In genomic region chr10:121900443-121901174, GRCh38 we compare ENCODE assay signal across 9 cellular contexts. TPM values are rescaled to one million over a fixed set of nuclear protein-coding genes. Genes with fewer than 3 reads are reported as not detected.
A peak's percentile ranks its signal among the peaks of the same experiment; 100 is the strongest.
DNase-seq lines count a peak whose midpoint lies in the region; ATAC-seq, FAIRE-seq and TF ChIP-seq lines count a peak whose summit lies in the region.
"Had no signal": no experiment of that assay in that cellular context is flagged by ENCODE, and none has a peak within 500 bp of the region (broad histone marks: within the 10 kb centered on the region; RNA-seq: fewer than 3 reads in every experiment).

No MANE protein-coding gene starts in this region.

- H3K4me1 ChIP-seq in ascending aorta (no peaks in the 10 kb centered on the region), hepatocyte (ENCODE audit: insufficient read depth) (no peaks in the 10 kb centered on the region), small intestine (ENCODE audit: control insufficient read depth in 2 of 2, insufficient read depth in 1 of 2, low read depth in 1 of 2, low read length in 1 of 2) (no peaks in the 10 kb centered on the region)

- ATAC-seq in HG03159 (IDR thresholded peaks at IDR 0.05; ENCODE audit: unreplicated experiment), result peak; percentile 76
- ATAC-seq in GM18909 (IDR thresholded peaks at IDR 0.05; ENCODE audit: poor library complexity, unreplicated experiment), result no peak

- 34% methylated on average over 10 of the region's 10 CpGs for WGBS in hepatocyte (ENCODE audit: low lambda C conversion rate, missing lambda C conversion rate)
- 40 to 48% (median 47%) methylated on average over 10 of the region's 10 CpGs for WGBS in small intestine, 3 donors

- H3K9me3 ChIP-seq in ascending aorta (no peaks in the 10 kb centered on the region), hepatocyte (ENCODE audit: low read depth) (no peaks in the 10 kb centered on the region), small intestine (ENCODE audit: control insufficient read depth, low read depth) (no peaks in the 10 kb centered on the region)

- no peak overlapping the region for H3K4me2 ChIP-seq in hepatocyte

- H3K9me2 ChIP-seq in hepatocyte (replicated peaks; ENCODE audit: insufficient read depth), result no peaks in the 10 kb centered on the region

- no peaks in the 10 kb centered on the region for H3K79me2 ChIP-seq in hepatocyte

- H4K20me1 ChIP-seq in hepatocyte (ENCODE audit: insufficient read depth, poor library complexity, severe bottlenecking), result no peaks in the 10 kb centered on the region

- H2AFZ ChIP-seq in hepatocyte, result no peak overlapping the region

- in situ Hi-C loops in GM13976 (cut with MboI; ENCODE audit: low sequenced_read_pairs, unreplicated experiment), result no loop called here

- H3K4me3 ChIP-seq in AG10803 (ENCODE audit: low read length) (no peak overlapping the region), ascending aorta (no peak overlapping the region), hepatocyte (no peak overlapping the region), small intestine (ENCODE audit: low read depth in 1 of 2, low read length in 2 of 2) (no peak overlapping the region)

- H3K27me3 ChIP-seq in ascending aorta (no peaks in the 10 kb centered on the region), hepatocyte (no peaks in the 10 kb centered on the region), small intestine (ENCODE audit: control insufficient read depth in 2 of 2, insufficient read depth in 2 of 2, low read length in 2 of 2) (no peaks in the 10 kb centered on the region)

- H3K36me3 ChIP-seq in ascending aorta (peaks cover 21 to 24% of the 10 kb centered on the region in 2 donors), hepatocyte (replicated peaks; ENCODE audit: insufficient read depth, low read depth) (no peaks in the 10 kb centered on the region), small intestine (ENCODE audit: control insufficient read depth in 2 of 2, insufficient read depth in 2 of 2, low read length in 2 of 2) (peaks cover 6 to 9% of the 10 kb centered on the region in 2 donors)

- intact Hi-C loops in ascending aorta (cut with DNase I), result loop anchor here (5.0 kb wide), 1 partner anchor 958 kb away; no protein-coding TSS in a partner anchor

- DNase-seq in AG10803 (ENCODE audit: low read depth), result peak; percentile 69
- peak; percentile 67 for DNase-seq in GM13976 (ENCODE audit: low spot score)
- DNase-seq in NCI-H2227 treated with DMSO at 0.1 percent for 48 hours (lab: John Stamatoyannopoulos, UW), result peak; percentile 66
- DNase-seq in ascending aorta (ENCODE audit: low spot score in 2 of 2), result no peak
- peak; percentile 90 for DNase-seq in hepatocyte (ENCODE audit: low spot score)
- peak; percentile 74 for DNase-seq in small intestine
- DNase-seq: naive B cell had no signal

- H3K27ac ChIP-seq in ascending aorta, result no peak overlapping the region
- peak overlapping the region; percentile 3 for H3K27ac ChIP-seq in hepatocyte
- no peak overlapping the region for H3K27ac ChIP-seq in small intestine (ENCODE audit: low read depth in 1 of 2, low read length in 1 of 2)

- TF ChIP-seq CTCF in AG10803 (conservative IDR thresholded peaks at IDR 0.05; ENCODE audit: low read length), result peak; percentile 72
- TF ChIP-seq CTCF in GM13976 (IDR thresholded peaks at IDR 0.05; ENCODE audit: borderline replicate concordance, control extremely low read depth, extremely low read depth, insufficient read depth, missing control alignments), result peak; percentile 57
- TF ChIP-seq CTCF in ascending aorta (IDR thresholded peaks at IDR 0.05), result peak; percentile 38 to 71 (median 62)
- peak; percentile 81 for TF ChIP-seq CTCF in hepatocyte (IDR thresholded peaks at IDR 0.05; ENCODE audit: poor library complexity)

- no peak for FAIRE-seq in small intestine (lab: Jason Lieb, UNC)

RNA-seq across cellular contexts. Expression of gene ATE1, which starts 27.2 kb away (rescaled TPM):
- total RNA-seq in ascending aorta (6.9 TPM), hepatocyte (41.7 and 48.9 TPM in 2 replicates)
- polyA plus RNA-seq in hepatocyte (13.0 and 16.9 TPM in 2 replicates), small intestine (10 to 100 TPM; 11.6 to 12.0 (median 11.9) TPM)

Comparison
In these comparisons a context has a peak if more than half of its experiments do, and no peak if none do; other contexts are left out.
1. DNase-seq: peak in AG10803 (single experiment), GM13976 (single experiment), NCI-H2227 treated with DMSO at 0.1 percent for 48 hours (single experiment), hepatocyte (single experiment) and small intestine (single experiment); none in ascending aorta (0 of 2).
2. Peak in every context shown above with its lines, with median percentiles within 50 percentile points of each other: CTCF ChIP-seq.